ENCODE assay signal across 8 cellular contexts in the genomic region with DNA sequence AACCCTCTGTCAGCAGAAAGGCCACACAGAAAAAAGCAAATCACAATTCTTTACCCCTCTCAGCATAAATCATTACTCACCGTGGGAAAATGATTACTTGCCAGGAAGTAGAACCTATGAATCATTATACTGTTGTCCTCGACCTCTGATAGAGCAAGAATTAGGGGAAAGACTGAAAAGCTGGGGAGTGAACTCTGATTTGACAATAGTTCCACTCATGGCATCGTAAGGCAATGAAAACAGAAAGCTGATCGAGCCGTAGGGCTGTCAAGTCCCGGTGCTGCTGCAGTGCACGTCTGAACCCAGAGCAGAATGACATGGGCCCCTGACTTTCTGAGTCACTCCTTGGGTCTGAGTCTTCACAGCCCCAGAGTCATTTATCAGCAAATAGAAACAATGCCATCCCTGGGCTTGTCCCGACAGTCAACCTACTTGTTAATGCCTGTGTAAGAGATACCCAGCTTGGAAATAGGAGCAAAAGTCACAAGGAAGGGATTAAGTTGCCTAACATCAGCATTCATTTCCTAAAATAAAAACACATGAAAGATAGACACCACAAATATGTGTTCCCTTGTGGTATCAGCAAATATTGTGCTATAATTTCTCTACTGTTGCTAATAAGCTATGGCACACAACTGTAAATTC.
DNase-seq lines count a peak whose midpoint lies in the region; ATAC-seq and TF ChIP-seq lines count a peak whose summit lies in the region.

No MANE protein-coding gene starts in this region.

- H3K27me3 ChIP-seq in ascending aorta (no peaks in the 10 kb centered on the region), left lung (no peaks in the 10 kb centered on the region)

- H3K27ac Mint-ChIP-seq in glutamatergic neuron (ENCODE audit: unreplicated experiment), result no peak overlapping the region

- no peak for TF ChIP-seq CTCF in HFF-Myc (IDR thresholded peaks at IDR 0.05; ENCODE audit: low read depth, low read length, missing control alignments)
- no peak for TF ChIP-seq CTCF in ascending aorta (IDR thresholded peaks at IDR 0.05)
- TF ChIP-seq CTCF in left lung (IDR thresholded peaks at IDR 0.05), result no peak
- no peak for TF ChIP-seq CTCF in glutamatergic neuron (IDR thresholded peaks at IDR 0.05; ENCODE audit: partially characterized antibody, unreplicated experiment)

- H3K4me3 Mint-ChIP-seq in glutamatergic neuron (ENCODE audit: unreplicated experiment), result no peak overlapping the region

- H3K27me3 Mint-ChIP-seq in glutamatergic neuron (ENCODE audit: unreplicated experiment), result no peaks in the 10 kb centered on the region

- H3K4me1 ChIP-seq in ascending aorta (peaks cover 0 to 17% of the 10 kb centered on the region in 2 donors), left lung (peaks cover 18 to 74% of the 10 kb centered on the region in 2 donors)

- DNase-seq in HFF-Myc (ENCODE audit: extremely low read depth, low read depth) (peak; percentile 46), NCI-H2171 treated with DMSO at 0.1 percent for 48 hours (lab: John Stamatoyannopoulos, UW) (peak; percentile 81), ascending aorta (ENCODE audit: low spot score in 2 of 2) (peak; percentile 31 to 68), left lung (peak in 1 of 2 donors; percentile 41), glutamatergic neuron (no peak), SIG-M5 treated with dmso at 0.1 percent for 504 hours (lab: John Stamatoyannopoulos, UW; ENCODE audit: unreplicated experiment) (no peak)
- peak; percentile 16 to 34 (median 16) for DNase-seq in stimulated activated CD4-positive, alpha-beta T cell treated with anti-CD3 and anti-CD28 coated beads, TNF-alpha, amount 100 ng/mL, for 48 hours (ENCODE audit: low read depth in 3 of 3)

- H3K9me3 ChIP-seq in ascending aorta (no peaks in the 10 kb centered on the region), left lung (no peaks in the 10 kb centered on the region)

- H3K4me3 ChIP-seq in HFF-Myc (replicated peaks; ENCODE audit: low read depth, low read length) (0 out of 2 replicates have a peak overlapping the region, but pooled peaks have one; percentile 2), ascending aorta (peak overlapping the region in 1 of 2 donors; percentile 50), left lung (no peak overlapping the region)

- no peaks in the 10 kb centered on the region for H3K36me3 Mint-ChIP-seq in glutamatergic neuron (ENCODE audit: unreplicated experiment)

- H3K27ac ChIP-seq in ascending aorta, result peak overlapping the region; percentile 36 to 64
- H3K27ac ChIP-seq in left lung, result peak overlapping the region; percentile 61 to 88

- ATAC-seq in GM18508 (IDR thresholded peaks at IDR 0.05; ENCODE audit: insufficient read depth, unreplicated experiment) (peak; percentile 30), left lung (peak; percentile 52)

- H3K36me3 ChIP-seq in ascending aorta, result no peaks in the 10 kb centered on the region
- H3K36me3 ChIP-seq in left lung, result no peaks in the 10 kb centered on the region

- H3K9me3 Mint-ChIP-seq in glutamatergic neuron (ENCODE audit: unreplicated experiment), result no peaks in the 10 kb centered on the region

- H3K4me1 Mint-ChIP-seq in glutamatergic neuron (ENCODE audit: low read depth, unreplicated experiment), result peaks cover 10% of the 10 kb centered on the region

- intact Hi-C loops in ascending aorta (cut with DNase I), result loop anchor here (2.0 to 5.0 kb wide), 2 partner anchors 20 to 225 kb away; a partner anchor contains a TSS
- intact Hi-C loops in left lung (cut with DNase I), result no loop called here

Comparison
In these comparisons a context has a peak if more than half of its experiments do, and no peak if none do; other contexts are left out.
1. DNase-seq: peak in HFF-Myc (single experiment), NCI-H2171 treated with DMSO at 0.1 percent for 48 hours (single experiment), ascending aorta (2 of 2) and stimulated activated CD4-positive, alpha-beta T cell treated with anti-CD3 and anti-CD28 coated beads, TNF-alpha, amount 100 ng/mL, for 48 hours (3 of 3); none in glutamatergic neuron (single experiment) and SIG-M5 treated with dmso at 0.1 percent for 504 hours (single experiment).